In genomic region chr19:40565910-40566495, GRCh38 we compare ENCODE assay signal across 25 cellular contexts. TPM values are rescaled to one million over a fixed set of nuclear protein-coding genes. Genes with fewer than 3 reads are reported as not detected.
A peak's percentile ranks its signal among the peaks of the same experiment; 100 is the strongest.
DNase-seq lines count a peak whose midpoint lies in the region; ATAC-seq and TF ChIP-seq lines count a peak whose summit lies in the region.
"Had no signal": no experiment of that assay in that cellular context is flagged by ENCODE, and none has a peak within 500 bp of the region (broad histone marks: within the 10 kb centered on the region; RNA-seq: fewer than 3 reads in every experiment).

No MANE protein-coding gene starts in this region.

- H3K36me3 Mint-ChIP-seq in CD8-positive, alpha-beta memory T cell = peaks cover 0 to 5% (median 1%) of the 10 kb centered on the region in 3 donors
- H3K36me3 Mint-ChIP-seq: CD8-positive, alpha-beta T cell had no signal

- peaks cover 12 to 19% (median 17%) of the 10 kb centered on the region in 3 donors for H3K4me1 Mint-ChIP-seq in CD8-positive, alpha-beta memory T cell

- TF ChIP-seq CTCF in SK-N-SH (IDR thresholded peaks at IDR 0.05) (no peak), HEK293 (tag by site-specific recombination; IDR thresholded peaks at IDR 0.05) (no peak), osteoblast (IDR thresholded peaks at IDR 0.05; ENCODE audit: extremely low read depth, low read depth, low read length) (no peak)

- POLR2A ChIA-PET in SK-N-SH (lab: Yijun Ruan, JAX) (no interaction called here), HEK293 (lab: Yijun Ruan, JAX) (interaction anchor here (0.6 kb wide), 1 partner anchor 187 kb away, joined by 5 read pairs; no protein-coding TSS in a partner anchor)
- POLR2A ChIA-PET in CD8-positive, alpha-beta memory T cell (lab: Charles Lee) = no interaction called here

- H3K9me2 ChIP-seq in SK-N-SH = no peaks in the 10 kb centered on the region

- no peak overlapping the region for H3K4me2 ChIP-seq in SK-N-SH
- no peak overlapping the region for H3K4me2 ChIP-seq in osteoblast (ENCODE audit: insufficient read depth, low read length)
- H3K4me2 ChIP-seq: A549 had no signal

- ATAC-seq in SK-N-SH treated with all-trans-retinoic acid at 6 μM for 48 hours = no peak
- ATAC-seq: A549; CD8-positive, alpha-beta T cell had no signal

- no peaks in the 10 kb centered on the region for H4K20me1 ChIP-seq in SK-N-SH (ENCODE audit: insufficient read depth)
- H4K20me1 ChIP-seq in osteoblast (ENCODE audit: insufficient read depth, low read length) = no peaks in the 10 kb centered on the region

- no peak for TF ChIP-seq RAD21 in SK-N-SH (IDR thresholded peaks at IDR 0.05; ENCODE audit: low read length)

- no peaks in the 10 kb centered on the region for H3K9me3 Mint-ChIP-seq in CD8-positive, alpha-beta memory T cell

- peaks cover 0 to 5% of the 10 kb centered on the region in 2 experiments; a peak in 1 of 4 replicates for H3K4me1 ChIP-seq in SK-N-SH (ENCODE audit: control insufficient read depth in 1 of 2, insufficient read depth in 2 of 2, low read depth in 1 of 2, low read length in 1 of 2)
- H3K4me1 ChIP-seq in HEK293 (ENCODE audit: control insufficient read depth, insufficient read depth, low read length) = peaks cover 13% of the 10 kb centered on the region
- H3K4me1 ChIP-seq in osteoblast (ENCODE audit: insufficient read depth, low read length) = peaks cover 16% of the 10 kb centered on the region
- peaks cover 9% of the 10 kb centered on the region for H3K4me1 ChIP-seq in CD8-positive, alpha-beta memory T cell (ENCODE audit: insufficient read depth, low read length)

- no peaks in the 10 kb centered on the region for H3K79me2 ChIP-seq in SK-N-SH (ENCODE audit: insufficient read depth)
- no peaks in the 10 kb centered on the region for H3K79me2 ChIP-seq in osteoblast (ENCODE audit: insufficient read depth, low read length)

- 83% methylated on average over 11 of the region's 14 CpGs for WGBS in SK-N-SH (ENCODE audit: low lambda C conversion rate)

- TF ChIP-seq EP300 in SK-N-SH (IDR thresholded peaks at IDR 0.05; ENCODE audit: borderline replicate concordance in 1 of 2, low read depth in 1 of 2, low read length in 1 of 2) = no peak

- DNase-seq in SK-N-SH (peak; percentile 37), epidermal melanocyte (ENCODE audit: insufficient read length, low spot score) (peak; percentile 5), osteoblast (ENCODE audit: insufficient read length, low spot score, missing footprints) (peak; percentile 71), midbrain (lab: John Stamatoyannopoulos, UW) (no peak), T1000 (lab: John Stamatoyannopoulos, UW) (no peak)
- DNase-seq in CD8-positive, alpha-beta memory T cell = no peak
- DNase-seq: AML-193; Calu3; CD8-positive, alpha-beta T cell; DMS79; EL; GF-D8; NCI-H1048; NCI-H1417; NCI-H187; NCI-H2081 treated with DMSO at 0.1 percent for 48 hours; NCI-H2171; NCI-H226; NCI-H524; NCI-H748 treated with DMSO at 0.1 percent for 48 hours; RPMI8226 had no signal

- H3K4me3 ChIP-seq in SK-N-SH (ENCODE audit: low read depth in 2 of 2, low read length in 1 of 2) (no peak overlapping the region), HEK293 (ENCODE audit: low read depth, low read length) (no peak overlapping the region), osteoblast (ENCODE audit: insufficient read depth, low read length) (no peak overlapping the region)
- H3K4me3 ChIP-seq in CD8-positive, alpha-beta memory T cell (ENCODE audit: low read length) = no peak overlapping the region
- H3K4me3 ChIP-seq: A549 had no signal

- H3F3A ChIP-seq in SK-N-SH (replicated peaks; ENCODE audit: insufficient read depth) = peaks cover 8% of the 10 kb centered on the region

- no peak overlapping the region for H3K9ac ChIP-seq in SK-N-SH

- H3K27ac ChIP-seq in SK-N-SH (ENCODE audit: low read depth in 2 of 2, low read length in 1 of 2) (no peak overlapping the region), HEK293 (ENCODE audit: extremely low read depth, low read depth, low read length) (no peak overlapping the region), osteoblast (ENCODE audit: low read depth, low read length) (no peak overlapping the region)
- no peak overlapping the region for H3K27ac ChIP-seq in CD8-positive, alpha-beta memory T cell (ENCODE audit: low read depth, low read length)
- H3K27ac ChIP-seq: A549, C4-2B had no signal

- no peak overlapping the region for H3K27ac Mint-ChIP-seq in CD8-positive, alpha-beta memory T cell
- H3K27ac Mint-ChIP-seq: CD8-positive, alpha-beta T cell had no signal

- H3K27me3 Mint-ChIP-seq in CD8-positive, alpha-beta memory T cell = peaks cover 36 to 50% of the 10 kb centered on the region in 2 donors

- peak overlapping the region in 2 of 7 donors; percentile 23 to 41 for H3K4me3 Mint-ChIP-seq in CD8-positive, alpha-beta memory T cell
- H3K4me3 Mint-ChIP-seq: CD8-positive, alpha-beta T cell had no signal

- H3K9me3 ChIP-seq in SK-N-SH (no peaks in the 10 kb centered on the region), HEK293 (ENCODE audit: control insufficient read depth, insufficient read depth, low read depth, low read length) (no peaks in the 10 kb centered on the region), osteoblast (ENCODE audit: low read depth, low read length) (no peaks in the 10 kb centered on the region)
- H3K9me3 ChIP-seq in CD8-positive, alpha-beta memory T cell (ENCODE audit: low read length) = no peaks in the 10 kb centered on the region
- H3K9me3 ChIP-seq: A549 had no signal

- no peaks in the 10 kb centered on the region for H3K27me3 ChIP-seq in SK-N-SH (ENCODE audit: insufficient read depth)
- peaks cover 7% of the 10 kb centered on the region for H3K27me3 ChIP-seq in osteoblast (ENCODE audit: insufficient read depth, low read length)
- peaks cover 20% of the 10 kb centered on the region for H3K27me3 ChIP-seq in CD8-positive, alpha-beta memory T cell (ENCODE audit: insufficient read depth, low read length, poor library complexity, severe bottlenecking)

- no peaks in the 10 kb centered on the region for H3K36me3 ChIP-seq in SK-N-SH (replicated peaks in 1 of 2; ENCODE audit: control insufficient read depth in 1 of 2, insufficient read depth in 2 of 2, low read length in 1 of 2)
- H3K36me3 ChIP-seq in HEK293 (ENCODE audit: control insufficient read depth in 2 of 2, insufficient read depth in 1 of 2, low read length in 2 of 2) = no peaks in the 10 kb centered on the region
- no peaks in the 10 kb centered on the region for H3K36me3 ChIP-seq in osteoblast (ENCODE audit: insufficient read depth, low read length)
- H3K36me3 ChIP-seq in CD8-positive, alpha-beta memory T cell (ENCODE audit: insufficient read depth, low read length) = no peaks in the 10 kb centered on the region

- H2AFZ ChIP-seq in SK-N-SH (ENCODE audit: low read depth) = no peak overlapping the region
- H2AFZ ChIP-seq in osteoblast (ENCODE audit: low read length) = no peak overlapping the region

- CTCF ChIA-PET in SK-N-SH (lab: Yijun Ruan, JAX) = no interaction called here
- CTCF ChIA-PET in HEK293 (lab: Yijun Ruan, JAX) = interaction anchor here (0.8 to 12.8 kb wide), 4 partner anchors 14 to 68 kb away, joined by 3 to 132 read pairs (median 5); no protein-coding TSS in a partner anchor
- CTCF ChIA-PET in CD8-positive, alpha-beta memory T cell (lab: Charles Lee) = no interaction called here

TF ChIP-seq in SK-N-SH, 30 proteins besides CTCF, POLR2A, EP300 and RAD21 (continues in another document):
- no peak for TF ChIP-seq RCOR1 (IDR thresholded peaks at IDR 0.05; ENCODE audit: low read length)
- TF ChIP-seq NRF1 (IDR thresholded peaks at IDR 0.05; ENCODE audit: low read depth, low read length) = no peak
- no peak for TF ChIP-seq FOXJ3 (CRISPR knock-in tag; IDR thresholded peaks at IDR 0.05)
- no peak for TF ChIP-seq MEF2A (IDR thresholded peaks at IDR 0.05; ENCODE audit: borderline replicate concordance, low read depth)
- no peak for TF ChIP-seq MXI1 (IDR thresholded peaks at IDR 0.05; ENCODE audit: low read depth, low read length)
- TF ChIP-seq NFIC (IDR thresholded peaks at IDR 0.05; ENCODE audit: borderline replicate concordance) = no peak
- no peak for TF ChIP-seq SMC3 (IDR thresholded peaks at IDR 0.05; ENCODE audit: low read depth, low read length)

TF ChIP-seq in HEK293, 187 proteins besides CTCF, POLR2A, EP300 and RAD21:
- TF ChIP-seq KLF1 (tag by site-specific recombination; IDR thresholded peaks at IDR 0.05) (no peak), ZNF341 (tag by site-specific recombination; IDR thresholded peaks at IDR 0.05; ENCODE audit: low read depth) (peak; percentile 61; the same call in 1 of the 2 replicates), ZNF146 (tag by site-specific recombination; IDR thresholded peaks at IDR 0.05) (no peak), ZBTB1 (tag by site-specific recombination; IDR thresholded peaks at IDR 0.05) (no peak), ZNF704 (tag by site-specific recombination; IDR thresholded peaks at IDR 0.05) (no peak), ZNF157 (tag by site-specific recombination; IDR thresholded peaks at IDR 0.05) (no peak)

RNA-seq across cellular contexts. Expression of gene SHKBP1, which starts 10.7 kb away (rescaled TPM):
- polyA plus RNA-seq in SK-N-SH (2012; rRNA removed) = 49.1 and 62.7 TPM in 2 replicates
- polyA plus RNA-seq in SK-N-SH (2012; cell fraction: cytosol; rRNA removed) = 18.1 and 37.6 TPM in 2 replicates
- 93.4 and 94.6 TPM in 2 replicates for polyA plus RNA-seq in SK-N-SH (2012; cell fraction: nucleus; rRNA removed)
- 16.3 and 18.9 TPM in 2 replicates for total RNA-seq in osteoblast
- total RNA-seq in CD8-positive, alpha-beta memory T cell = 100 to 1,000 TPM; 103 to 104 TPM
- 159 TPM for polyA plus RNA-seq in CD8-positive, alpha-beta memory T cell

RNA-seq across cellular contexts. Expression of gene LTBP4, which starts 35.2 kb away (rescaled TPM):
- 15.9 and 24.8 TPM in 2 replicates for polyA plus RNA-seq in SK-N-SH (2012; rRNA removed)
- 6.8 and 12.4 TPM in 2 replicates for polyA plus RNA-seq in SK-N-SH (2012; cell fraction: cytosol; rRNA removed)
- 185 and 324 TPM in 2 replicates for polyA plus RNA-seq in SK-N-SH (2012; cell fraction: nucleus; rRNA removed)
- total RNA-seq in osteoblast = 13.6 and 16.6 TPM in 2 replicates
- 100 to 1,000 TPM; 103 to 111 TPM for total RNA-seq in CD8-positive, alpha-beta memory T cell
- polyA plus RNA-seq in CD8-positive, alpha-beta memory T cell = 40.0 TPM

Comparison
In these comparisons a context has a peak if more than half of its experiments do, and no peak if none do; other contexts are left out.
1. DNase-seq: peak in SK-N-SH (single experiment), epidermal melanocyte (single experiment) and osteoblast (single experiment); none in midbrain (single experiment), T1000 (single experiment) and CD8-positive, alpha-beta memory T cell (0 of 5).